In genomic region chr17:74853669-74854068, GRCh38 we compare ENCODE assay signal across 16 cellular contexts. TPM values are rescaled to one million over a fixed set of nuclear protein-coding genes. Genes with fewer than 3 reads are reported as not detected.
DNase-seq lines count a peak whose midpoint lies in the region; ATAC-seq, FAIRE-seq and TF ChIP-seq lines count a peak whose summit lies in the region.
"Had no signal": no experiment of that assay in that cellular context is flagged by ENCODE, and none has a peak within 500 bp of the region (broad histone marks: within the 10 kb centered on the region; RNA-seq: fewer than 3 reads in every experiment).

No MANE protein-coding gene starts in this region.

- no peak overlapping the region for H3K4ac ChIP-seq in H1 (replicated peaks; ENCODE audit: insufficient read length, low read depth, low read length)

- TF ChIP-seq POLR2A in H1 (IDR thresholded peaks at IDR 0.05; ENCODE audit: control extremely low read depth in 1 of 2, low read depth in 2 of 2, low read length in 2 of 2), result no peak

- TF ChIP-seq RAD21 in H1 (IDR thresholded peaks at IDR 0.05 in 1 of 2, conservative IDR thresholded peaks at IDR 0.05 in 1 of 2; ENCODE audit: low read depth in 2 of 2, low read length in 2 of 2), result no peak

- H3K27me3 ChIP-seq in H1 (replicated peaks in 1 of 4; ENCODE audit: control insufficient read depth in 3 of 4, extremely low read depth in 1 of 4, insufficient read depth in 3 of 4, low read length in 3 of 4) (peaks cover 31 to 92% (median 79%) of the 10 kb centered on the region in 4 experiments), brain microvascular endothelial cell (replicated peaks) (peaks cover 44% of the 10 kb centered on the region)

- H3K4me3 ChIP-seq in H1 (ENCODE audit: extremely low read depth in 1 of 4, insufficient read depth in 2 of 4, low read depth in 3 of 4, low read length in 4 of 4) (no peak overlapping the region), brain microvascular endothelial cell (ENCODE audit: low read depth, low read length) (no peak overlapping the region)
- H3K4me3 ChIP-seq: HAP-1 had no signal

- no peak overlapping the region for H3K14ac ChIP-seq in H1 (ENCODE audit: insufficient read length)

- H3K9me3 ChIP-seq in H1 (ENCODE audit: insufficient read depth in 2 of 2, low read depth in 1 of 2, low read length in 1 of 2), result no peaks in the 10 kb centered on the region; a peak in 1 of 4 replicates
- H3K9me3 ChIP-seq: HAP-1 had no signal

- no peak overlapping the region for H3K56ac ChIP-seq in H1 (replicated peaks; ENCODE audit: insufficient read length, low read depth, low read length)

- no peak overlapping the region for H3K18ac ChIP-seq in H1 (ENCODE audit: extremely low read depth, low read length)

- DNase-seq in activated naive CD8-positive, alpha-beta T cell treated with anti-CD3 and anti-CD28 coated beads, Interleukin-2, amount 50 U/mL, for 24 hours, result no peak
- no peak for DNase-seq in T-cell
- no peak for DNase-seq in H1 (ENCODE audit: low read depth in 1 of 2, low spot score in 2 of 2)
- peak; percentile 5 for DNase-seq in retina
- DNase-seq in NCI-H524 treated with DMSO at 0.1 percent for 48 hours (lab: John Stamatoyannopoulos, UW), result no peak
- no peak for DNase-seq in brain microvascular endothelial cell
- DNase-seq: ACHN; NCI-H1105 treated with DMSO at 0.1 percent for 48 hours; NCI-H1694 treated with DMSO at 0.1 percent for 48 hours; NCI-H2107; NCI-H2227 treated with DMSO at 0.1 percent for 48 hours; NCI-H69; NK-92 treated with Interleukin-12 subunit alpha and Interleukin-12 subunit beta, amount 100 ng/mL, for 24 hours had no signal

- H2BK20ac ChIP-seq in H1 (ENCODE audit: low read length), result no peak overlapping the region

- peak overlapping the region; percentile 58 for H3K4me3 Mint-ChIP-seq in activated naive CD8-positive, alpha-beta T cell
- no peak overlapping the region for H3K4me3 Mint-ChIP-seq in activated naive CD8-positive, alpha-beta T cell treated with anti-CD3 and anti-CD28 coated beads, Interleukin-2, amount 50 U/mL, for 24 hours
- H3K4me3 Mint-ChIP-seq in T-cell, result peak overlapping the region; percentile 9 to 66 (median 39)

- POLR2A ChIA-PET in T-cell (lab: Charles Lee), result no interaction called here
- POLR2A ChIA-PET in H1 (lab: Charles Lee; ENCODE audit: partially characterized antibody), result interaction anchor here (2.0 kb wide), 1 partner anchor 8 kb away, joined by 14 read pairs; no protein-coding TSS in a partner anchor

- no peak overlapping the region for H3K9ac ChIP-seq in H1 (replicated peaks in 1 of 4; ENCODE audit: extremely low read depth in 1 of 4, low read depth in 3 of 4, low read length in 3 of 4)

- H3K36me3 Mint-ChIP-seq in activated naive CD8-positive, alpha-beta T cell, result peaks cover 2% of the 10 kb centered on the region
- no peaks in the 10 kb centered on the region for H3K36me3 Mint-ChIP-seq in activated naive CD8-positive, alpha-beta T cell treated with anti-CD3 and anti-CD28 coated beads, Interleukin-2, amount 50 U/mL, for 24 hours (ENCODE audit: low read depth)
- H3K36me3 Mint-ChIP-seq in T-cell, result no peaks in the 10 kb centered on the region

- peak overlapping the region; percentile 60; the same call in 1 of the 2 replicates for H2BK12ac ChIP-seq in H1 (ENCODE audit: low read depth, low read length)

- no peak overlapping the region for H4K91ac ChIP-seq in H1 (replicated peaks; ENCODE audit: insufficient read length, low read length)

- TF ChIP-seq CTCF in H1 (IDR thresholded peaks at IDR 0.05; ENCODE audit: control extremely low read depth in 1 of 3, insufficient read depth in 1 of 3, low read depth in 1 of 3, low read length in 3 of 3), result no peak
- TF ChIP-seq CTCF in brain microvascular endothelial cell (IDR thresholded peaks at IDR 0.05; ENCODE audit: low read depth, low read length, missing control alignments), result no peak

- no peak overlapping the region for H4K5ac ChIP-seq in H1 (ENCODE audit: insufficient read length, low read depth, low read length)

- in situ Hi-C loops in brain microvascular endothelial cell (cut with HindIII; ENCODE audit: low pct_ligation_motif_present, low sequenced_read_pairs), result no loop called here

- peaks cover 0 to 7% (median 3%) of the 10 kb centered on the region in 4 experiments; a peak in 5 of 7 replicates for H3K4me1 ChIP-seq in H1 (replicated peaks in 1 of 4; ENCODE audit: control insufficient read depth in 3 of 4, insufficient read depth in 4 of 4, low read length in 3 of 4)

- peaks cover 4% of the 10 kb centered on the region; the same call in 1 of the 2 replicates for H3K23me2 ChIP-seq in H1 (ENCODE audit: low read depth, low read length)

- peaks cover 15% of the 10 kb centered on the region for H3K4me1 Mint-ChIP-seq in activated naive CD8-positive, alpha-beta T cell (ENCODE audit: low read depth)
- peaks cover 3% of the 10 kb centered on the region for H3K4me1 Mint-ChIP-seq in activated naive CD8-positive, alpha-beta T cell treated with anti-CD3 and anti-CD28 coated beads, Interleukin-2, amount 50 U/mL, for 24 hours
- peaks cover 11 to 18% (median 12%) of the 10 kb centered on the region in 3 donors for H3K4me1 Mint-ChIP-seq in T-cell

- no peak overlapping the region for H2AFZ ChIP-seq in H1 (ENCODE audit: low read length)

- H3K27ac ChIP-seq in H1 (ENCODE audit: low read depth, low read length), result no peak overlapping the region
- H3K27ac ChIP-seq in brain microvascular endothelial cell, result no peak overlapping the region

- no peak overlapping the region for H3K27ac Mint-ChIP-seq in activated naive CD8-positive, alpha-beta T cell
- H3K27ac Mint-ChIP-seq in activated naive CD8-positive, alpha-beta T cell treated with anti-CD3 and anti-CD28 coated beads, Interleukin-2, amount 50 U/mL, for 24 hours, result no peak overlapping the region
- peak overlapping the region in 1 of 2 donors; percentile 36 for H3K27ac Mint-ChIP-seq in T-cell

- no peaks in the 10 kb centered on the region for H3K79me1 ChIP-seq in H1 (ENCODE audit: low read depth, low read length)

- H4K20me1 ChIP-seq in H1 (replicated peaks in 1 of 2; ENCODE audit: control insufficient read depth in 1 of 2, insufficient read depth in 2 of 2, low read length in 2 of 2), result peaks cover 5 to 9% of the 10 kb centered on the region in 2 experiments

- FAIRE-seq in H1 (lab: Jason Lieb, UNC), result no peak

- H3K23ac ChIP-seq in H1 (ENCODE audit: insufficient read length), result no peak overlapping the region

- no peak for ATAC-seq in activated naive CD8-positive, alpha-beta T cell treated with anti-CD3 and anti-CD28 coated beads, Interleukin-2, amount 50 U/mL, for 24 hours
- no peak for ATAC-seq in T-cell (replicated peaks in 1 of 4)

- no peak overlapping the region for H2BK120ac ChIP-seq in H1 (replicated peaks; ENCODE audit: low read depth, low read length)

- peaks cover 25% of the 10 kb centered on the region for H3K27me3 Mint-ChIP-seq in activated naive CD8-positive, alpha-beta T cell
- peaks cover 55% of the 10 kb centered on the region for H3K27me3 Mint-ChIP-seq in activated naive CD8-positive, alpha-beta T cell treated with anti-CD3 and anti-CD28 coated beads, Interleukin-2, amount 50 U/mL, for 24 hours
- peaks cover 50 to 61% of the 10 kb centered on the region in 2 donors for H3K27me3 Mint-ChIP-seq in T-cell

- H3K79me2 ChIP-seq in H1 (ENCODE audit: control insufficient read depth in 1 of 2, insufficient read depth in 2 of 2, low read length in 2 of 2), result no peaks in the 10 kb centered on the region

- no peaks in the 10 kb centered on the region for H3K9me3 Mint-ChIP-seq in activated naive CD8-positive, alpha-beta T cell (ENCODE audit: low read depth)
- no peaks in the 10 kb centered on the region for H3K9me3 Mint-ChIP-seq in activated naive CD8-positive, alpha-beta T cell treated with anti-CD3 and anti-CD28 coated beads, Interleukin-2, amount 50 U/mL, for 24 hours
- H3K9me3 Mint-ChIP-seq in T-cell, result no peaks in the 10 kb centered on the region

- no peak overlapping the region for H4K8ac ChIP-seq in H1 (ENCODE audit: extremely low read depth, insufficient read depth, low read length)

- no peak overlapping the region; a peak in 1 of 4 replicates for H3K4me2 ChIP-seq in H1 (ENCODE audit: insufficient read depth in 1 of 2, low read depth in 2 of 2, low read length in 2 of 2)

- CTCF ChIA-PET in T-cell (lab: Charles Lee) (interaction anchor here in 1 of 2 donors (0.5 to 0.6 kb wide), 2 partner anchors 14 to 85 kb away, joined by 3 to 4 read pairs; no protein-coding TSS in a partner anchor), H1 (lab: Charles Lee; ENCODE audit: partially characterized antibody) (interaction anchor here (2.0 to 99.6 kb wide), 4 partner anchors 10 to 116 kb away, joined by 7 to 2981 read pairs (median 1495); partner anchors contain the start of genes FDXR, GRIN2C, NAT9 and RAB37)

- 81% methylated on average over 8 of the region's 8 CpGs; no CpG with 5 or more reads in 1 of the 2 experiments for whole genome bisulfite sequencing in H1 (ENCODE audit: extremely low coverage in 1 of 2, insufficient coverage in 1 of 2, insufficient read length in 1 of 2, insufficient replicate concordance in 2 of 2, low coverage in 1 of 2, low lambda C conversion rate in 2 of 2, missing lambda C conversion rate in 1 of 2), 2 experiments

- H3K36me3 ChIP-seq in H1 (ENCODE audit: control insufficient read depth in 2 of 4, insufficient read depth in 4 of 4, low read length in 3 of 4) (no peaks in the 10 kb centered on the region), brain microvascular endothelial cell (replicated peaks) (no peaks in the 10 kb centered on the region)
- H3K36me3 ChIP-seq: HAP-1 had no signal

- H2BK15ac ChIP-seq in H1 (ENCODE audit: low read length), result 0 out of 2 replicates have a peak overlapping the region, but pooled peaks have one; percentile 92

- no peak overlapping the region for H2AK5ac ChIP-seq in H1 (ENCODE audit: low read depth, low read length)

- no peak for TF ChIP-seq EP300 in H1 (IDR thresholded peaks at IDR 0.05; ENCODE audit: borderline replicate concordance in 1 of 2, low read depth in 2 of 2, low read length in 2 of 2)

- H2BK5ac ChIP-seq in H1 (ENCODE audit: low read depth, low read length), result no peak overlapping the region

RNA-seq across cellular contexts. Expression of gene GRIN2C, which starts 6.0 kb away (rescaled TPM):
- not detected for total RNA-seq in T-cell
- 0.07 TPM in 1 of 2 replicates, not detected in the other for total RNA-seq in H1 (2021; fragmentation: NEBNext Ultra II Directional; extraction: Animal tissue kit (Norgen Biotek cat#: 25700))
- polyA plus RNA-seq in H1 (2011; rRNA removed), result 0.06 and 0.11 TPM in 2 replicates
- 0.05 TPM for polyA plus RNA-seq in H1 (2011; cell fraction: cytosol; rRNA removed)
- 0.20 TPM for polyA plus RNA-seq in H1 (2011; cell fraction: nucleus; rRNA removed)
- polyA plus RNA-seq in H1 (2012, experiment 1 of 2), result 0.06 to 0.29 TPM (median 0.19 TPM) in 4 replicates
- 0.05 TPM for polyA plus RNA-seq in H1 (2012, experiment 2 of 2)
- 0.02 TPM for polyA plus RNA-seq in H1 (2013, experiment 1 of 2)
- polyA plus RNA-seq in H1 (2013, experiment 2 of 2), result 0.04 TPM
- polyA minus RNA-seq in H1 (2011; rRNA and poly(A)+ RNA removed), result 0.12 TPM in 1 of 2 replicates, not detected in the other
- polyA minus RNA-seq in H1 (2011; cell fraction: cytosol; rRNA and poly(A)+ RNA removed), result not detected
- polyA minus RNA-seq in H1 (2011; cell fraction: nucleus; rRNA and poly(A)+ RNA removed), result 0.20 TPM

RNA-seq across cellular contexts. Expression of gene FDXR, which starts 19.1 kb away (rescaled TPM):
- total RNA-seq in T-cell, result 10 to 100 TPM in 3 of 5 donors, 1 to 10 TPM in 2; 4.2 to 20.7 (median 15.3) TPM
- total RNA-seq in H1 (2021; fragmentation: NEBNext Ultra II Directional; extraction: Animal tissue kit (Norgen Biotek cat#: 25700)), result 24.2 and 25.6 TPM in 2 replicates
- 31.4 and 44.0 TPM in 2 replicates for polyA plus RNA-seq in H1 (2011; rRNA removed)
- 52.5 TPM for polyA plus RNA-seq in H1 (2011; cell fraction: cytosol; rRNA removed)
- polyA plus RNA-seq in H1 (2011; cell fraction: nucleus; rRNA removed), result 67.0 TPM
- 20.6 to 42.6 TPM (median 37.8 TPM) in 4 replicates for polyA plus RNA-seq in H1 (2012, experiment 1 of 2)
- 33.2 TPM for polyA plus RNA-seq in H1 (2012, experiment 2 of 2)
- polyA plus RNA-seq in H1 (2013, experiment 1 of 2), result 13.2 TPM
- polyA plus RNA-seq in H1 (2013, experiment 2 of 2), result 13.1 TPM
- 10.8 and 11.3 TPM in 2 replicates for polyA minus RNA-seq in H1 (2011; rRNA and poly(A)+ RNA removed)
- 20.4 TPM for polyA minus RNA-seq in H1 (2011; cell fraction: cytosol; rRNA and poly(A)+ RNA removed)
- polyA minus RNA-seq in H1 (2011; cell fraction: nucleus; rRNA and poly(A)+ RNA removed), result 25.0 TPM

RNA-seq across cellular contexts. Expression of gene FADS6, which starts 39.8 kb away (rescaled TPM):
- not detected for total RNA-seq in T-cell
- 0.56 and 0.80 TPM in 2 replicates for total RNA-seq in H1 (2021; fragmentation: NEBNext Ultra II Directional; extraction: Animal tissue kit (Norgen Biotek cat#: 25700))
- polyA plus RNA-seq in H1 (2011; rRNA removed), result 2.5 and 2.6 TPM in 2 replicates
- polyA plus RNA-seq in H1 (2011; cell fraction: cytosol; rRNA removed), result 2.2 TPM
- polyA plus RNA-seq in H1 (2011; cell fraction: nucleus; rRNA removed), result 2.2 TPM
- polyA plus RNA-seq in H1 (2012, experiment 1 of 2), result 0.79 to 2.0 TPM (median 1.4 TPM) in 4 replicates
- polyA plus RNA-seq in H1 (2012, experiment 2 of 2), result 0.67 TPM
- polyA plus RNA-seq in H1 (2013, experiment 1 of 2), result 0.67 TPM
- polyA plus RNA-seq in H1 (2013, experiment 2 of 2), result 0.52 TPM
- polyA minus RNA-seq in H1 (2011; rRNA and poly(A)+ RNA removed), result 1.6 and 2.1 TPM in 2 replicates
- polyA minus RNA-seq in H1 (2011; cell fraction: cytosol; rRNA and poly(A)+ RNA removed), result 1.8 TPM
- polyA minus RNA-seq in H1 (2011; cell fraction: nucleus; rRNA and poly(A)+ RNA removed), result 0.80 TPM
- total RNA-seq: OCI-LY7 had no signal
